ENCODE assay signal across 8 cellular contexts in genomic region chr11:9280655-9281301, GRCh38. TPM values are rescaled to one million over a fixed set of nuclear protein-coding genes. Genes with fewer than 3 reads are reported as not detected.
DNase-seq lines count a peak whose midpoint lies in the region; ATAC-seq, FAIRE-seq and TF ChIP-seq lines count a peak whose summit lies in the region.

No MANE protein-coding gene starts in this region.

- H3K36me3 Mint-ChIP-seq in CD8-positive, alpha-beta memory T cell: peaks cover 0 to 28% (median 1%) of the 10 kb centered on the region in 3 donors

- no peaks in the 10 kb centered on the region for H3K27me3 Mint-ChIP-seq in CD8-positive, alpha-beta memory T cell

- no TSS peak for BruUV-seq in K562 (replicated peaks; lab: Mats Ljungman, UMichigan)

- H3K9me3 ChIP-seq in CD8-positive, alpha-beta memory T cell (ENCODE audit: low read length): no peaks in the 10 kb centered on the region
- no peaks in the 10 kb centered on the region for H3K9me3 ChIP-seq in K562 (replicated peaks; ENCODE audit: control insufficient read depth, insufficient read depth, low read depth, low read length)
- H3K9me3 ChIP-seq in smooth muscle cell (replicated peaks; ENCODE audit: low read depth): no peaks in the 10 kb centered on the region
- H3K9me3 ChIP-seq in gastroesophageal sphincter: no peaks in the 10 kb centered on the region

- peaks cover 10% of the 10 kb centered on the region for H3F3A ChIP-seq in smooth muscle cell (ENCODE audit: low read depth)

- POLR2A ChIA-PET in CD8-positive, alpha-beta memory T cell (lab: Charles Lee): interaction anchor here (0.5 to 1.5 kb wide), 8 partner anchors 16 to 180 kb away, joined by 3 to 8 read pairs (median 3); partner anchors contain the start of genes DENND5A, TMEM41B and ZNF143
- POLR2A ChIA-PET in K562 (lab: Yijun Ruan, JAX): interaction anchor here (1.0 to 1.8 kb wide), 7 partner anchors 12 to 180 kb away, joined by 3 to 6 read pairs (median 4); partner anchors contain the start of genes DENND5A, IPO7 and ZNF143

- TF ChIP-seq EP300 in K562 (IDR thresholded peaks at IDR 0.05; ENCODE audit: low read length) (no peak), gastroesophageal sphincter (IDR thresholded peaks at IDR 0.05) (no peak)

- H3K27me3 ChIP-seq in CD8-positive, alpha-beta memory T cell (ENCODE audit: insufficient read depth, low read length, poor library complexity, severe bottlenecking): no peaks in the 10 kb centered on the region
- no peaks in the 10 kb centered on the region for H3K27me3 ChIP-seq in K562 (ENCODE audit: control insufficient read depth in 2 of 2, insufficient read depth in 2 of 2, low read length in 2 of 2)
- no peaks in the 10 kb centered on the region for H3K27me3 ChIP-seq in smooth muscle cell (ENCODE audit: low read depth)
- H3K27me3 ChIP-seq in gastroesophageal sphincter: no peaks in the 10 kb centered on the region

- ATAC-seq in GM19372 (IDR thresholded peaks at IDR 0.05; ENCODE audit: low read depth, unreplicated experiment) (peak; percentile 86), HG03558 (IDR thresholded peaks at IDR 0.05; ENCODE audit: extremely low read depth, unreplicated experiment) (peak; percentile 56), K562 (peak; percentile 62), gastroesophageal sphincter (no peak)

- WGBS in K562 (ENCODE audit: insufficient coverage, low coverage, missing lambda C conversion rate): 39% methylated on average over 4 of the region's 4 CpGs
- WGBS in smooth muscle cell (ENCODE audit: low lambda C conversion rate): 56% methylated on average over 4 of the region's 4 CpGs
- 47 to 68% methylated on average over 3 to 4 of the region's 4 CpGs for WGBS in gastroesophageal sphincter (ENCODE audit: low coverage in 1 of 2), 2 donors

- peak in 4 of 5 donors; percentile 24 to 75 (median 62) for DNase-seq in CD8-positive, alpha-beta memory T cell
- DNase-seq in SW480 (ENCODE audit: low spot score): peak; percentile 34
- DNase-seq in K562 (ENCODE audit: extremely low read depth in 1 of 4, low spot score in 3 of 4): peak in 1 of 4 experiments; percentile 52
- no peak for DNase-seq in smooth muscle cell (lab: John Stamatoyannopoulos, UW; ENCODE audit: unreplicated experiment)
- DNase-seq in hippocampal formation (lab: John Stamatoyannopoulos, UW): no peak

- peaks cover 8 to 20% (median 16%) of the 10 kb centered on the region in 3 donors for H3K4me1 Mint-ChIP-seq in CD8-positive, alpha-beta memory T cell

- H3K4me2 ChIP-seq in K562 (ENCODE audit: insufficient read depth, low read length) (no peak overlapping the region), smooth muscle cell (peak overlapping the region; percentile 39)

- intact Hi-C loops in K562 (cut with micrococcal nuclease): no loop called here

- in situ Hi-C loops in K562 (cut with MboI): no loop called here

- no peaks in the 10 kb centered on the region for H3K9me1 ChIP-seq in K562 (ENCODE audit: control insufficient read depth, insufficient read depth, low read length)

- H3K9me3 Mint-ChIP-seq in CD8-positive, alpha-beta memory T cell: no peaks in the 10 kb centered on the region

- CTCF ChIA-PET in CD8-positive, alpha-beta memory T cell (lab: Charles Lee): interaction anchor here (0.5 to 1.3 kb wide), 3 partner anchors 11 to 115 kb away, joined by 3 to 5 read pairs (median 3); no protein-coding TSS in a partner anchor
- CTCF ChIA-PET in K562 (lab: Yijun Ruan, JAX; ENCODE audit: low intra/inter-chr PET ratio): interaction anchor here (0.6 kb wide), 1 partner anchor 8 kb away, joined by 3 read pairs; no protein-coding TSS in a partner anchor

- FAIRE-seq in K562 (lab: Jason Lieb, UNC): peak; percentile 54

- H3K27ac Mint-ChIP-seq in CD8-positive, alpha-beta memory T cell: peak overlapping the region in 5 of 8 donors; percentile 14 to 63 (median 32)

- peaks cover 16% of the 10 kb centered on the region for H3K4me1 ChIP-seq in CD8-positive, alpha-beta memory T cell (ENCODE audit: insufficient read depth, low read length)
- H3K4me1 ChIP-seq in K562 (replicated peaks in 1 of 2; ENCODE audit: control insufficient read depth in 2 of 2, insufficient read depth in 2 of 2, low read length in 2 of 2) (no peaks in the 10 kb centered on the region; a peak in 1 of 5 replicates), smooth muscle cell (ENCODE audit: low read depth) (no peaks in the 10 kb centered on the region), gastroesophageal sphincter (no peaks in the 10 kb centered on the region)

- TF ChIP-seq POLR2A in K562 (conservative IDR thresholded peaks at IDR 0.05): no peak
- TF ChIP-seq POLR2A in gastroesophageal sphincter (IDR thresholded peaks at IDR 0.05): no peak

- H3K79me2 ChIP-seq in K562 (ENCODE audit: control insufficient read depth, insufficient read depth, low read length) (no peaks in the 10 kb centered on the region), smooth muscle cell (ENCODE audit: low read depth) (no peaks in the 10 kb centered on the region)

- H4K20me1 ChIP-seq in K562 (replicated peaks; ENCODE audit: control insufficient read depth, insufficient read depth, low read length) (no peaks in the 10 kb centered on the region), smooth muscle cell (ENCODE audit: low read depth) (peaks cover 20% of the 10 kb centered on the region)

- H3K36me3 ChIP-seq in CD8-positive, alpha-beta memory T cell (ENCODE audit: insufficient read depth, low read length): no peaks in the 10 kb centered on the region
- H3K36me3 ChIP-seq in K562 (ENCODE audit: control insufficient read depth, insufficient read depth, low read length): peaks cover 37% of the 10 kb centered on the region; the same call in 2 of the 3 replicates
- no peaks in the 10 kb centered on the region for H3K36me3 ChIP-seq in smooth muscle cell (ENCODE audit: low read depth)
- H3K36me3 ChIP-seq in gastroesophageal sphincter: peaks cover 0 to 35% of the 10 kb centered on the region in 2 donors

- no peak for TF ChIP-seq RAD21 in K562 (CRISPR knock-in tag; conservative IDR thresholded peaks at IDR 0.05 in 1 of 2, IDR thresholded peaks at IDR 0.05 in 1 of 2)

- no peak for TF ChIP-seq CTCF in K562 (IDR thresholded peaks at IDR 0.05 in 2 of 3, conservative IDR thresholded peaks at IDR 0.05 in 1 of 3; ENCODE audit: insufficient read depth in 2 of 3, low read depth in 1 of 3, low read length in 3 of 3)
- no peak for TF ChIP-seq CTCF in smooth muscle cell (IDR thresholded peaks at IDR 0.05; ENCODE audit: borderline replicate concordance, insufficient read depth, poor library complexity, severe bottlenecking)
- TF ChIP-seq CTCF in gastroesophageal sphincter (IDR thresholded peaks at IDR 0.05): no peak

- H3K27ac ChIP-seq in CD8-positive, alpha-beta memory T cell (ENCODE audit: low read depth, low read length): no peak overlapping the region
- H3K27ac ChIP-seq in K562 (ENCODE audit: extremely low read depth, low read depth, low read length) (no peak overlapping the region), smooth muscle cell (ENCODE audit: low read depth) (peak overlapping the region; percentile 3), gastroesophageal sphincter (no peak overlapping the region)

- peak overlapping the region in 6 of 7 donors; percentile 5 to 79 (median 59) for H3K4me3 Mint-ChIP-seq in CD8-positive, alpha-beta memory T cell

- H3K9ac ChIP-seq in K562 (ENCODE audit: insufficient read depth in 1 of 2, low read depth in 2 of 2, low read length in 2 of 2) (no peak overlapping the region), smooth muscle cell (ENCODE audit: low read depth) (no peak overlapping the region)

- H3K4me3 ChIP-seq in CD8-positive, alpha-beta memory T cell (ENCODE audit: low read length): peak overlapping the region; percentile 9
- H3K4me3 ChIP-seq in K562 (no peak overlapping the region), smooth muscle cell (no peak overlapping the region), gastroesophageal sphincter (no peak overlapping the region)

- H2AFZ ChIP-seq in K562 (ENCODE audit: low read depth, low read length): no peak overlapping the region
- H2AFZ ChIP-seq in smooth muscle cell (ENCODE audit: low read depth): no peak overlapping the region

RNA-seq across cellular contexts. Expression of gene DENND5A, which starts 15.6 kb away (rescaled TPM):
- 10 to 100 TPM; 25.8 to 27.9 TPM for total RNA-seq in CD8-positive, alpha-beta memory T cell
- polyA plus RNA-seq in CD8-positive, alpha-beta memory T cell: 13.1 TPM
- 370 and 438 TPM in 2 replicates for total RNA-seq in K562 (2011; cell fraction: chromatin; rRNA removed; ENCODE audit: low replicate concordance)
- total RNA-seq in K562 (2011; cell fraction: nucleolus; rRNA removed): 176 and 183 TPM in 2 replicates
- total RNA-seq in K562 (2011; cell fraction: nucleoplasm; rRNA removed): 234 and 247 TPM in 2 replicates
- total RNA-seq in K562 (2014; rRNA removed): 34.4 and 40.7 TPM in 2 replicates
- total RNA-seq in K562 (2014; rRNA removed; fragmentation: Illumina TruSeq; extraction: Trizol): 58.3 and 60.4 TPM in 2 replicates
- 58.5 and 60.4 TPM in 2 replicates for total RNA-seq in K562 (2015; rRNA removed; fragmentation: Illumina TruSeq; extraction: Trizol)
- total RNA-seq in K562 (2021): 45.2 and 46.3 TPM in 2 replicates
- 130 and 160 TPM in 2 replicates for polyA plus RNA-seq in K562 (2011; rRNA removed)
- 161 and 174 TPM in 2 replicates for polyA plus RNA-seq in K562 (2011; cell fraction: cytosol; rRNA removed)
- polyA plus RNA-seq in K562 (2011; cell fraction: nucleus; rRNA removed): 234 and 274 TPM in 2 replicates
- polyA plus RNA-seq in K562 (2012): 37.7 and 80.9 TPM in 2 replicates
- 78.4 and 86.4 TPM in 2 replicates for polyA plus RNA-seq in K562 (2014; fragmentation: Illumina TruSeq; extraction: Trizol)
- 10 to 100 TPM; 11.7 to 12.3 TPM for polyA plus RNA-seq in K562 (2014; fragmentation: Nextera tagmentation; extraction: Ambion mirVana)
- 35.3 and 43.2 TPM in 2 replicates for polyA plus RNA-seq in K562 (2014; rRNA removed)
- 285 and 322 TPM in 2 replicates for polyA minus RNA-seq in K562 (2011; rRNA and poly(A)+ RNA removed)
- 90.1 and 96.1 TPM in 2 replicates for polyA minus RNA-seq in K562 (2011; cell fraction: cytosol; rRNA and poly(A)+ RNA removed)
- polyA minus RNA-seq in K562 (2011; cell fraction: nucleus; rRNA and poly(A)+ RNA removed): 122 and 241 TPM in 2 replicates
- 66.1 and 81.7 TPM in 2 replicates for total RNA-seq in smooth muscle cell
- 40.2 and 42.0 TPM in 2 replicates for polyA plus RNA-seq in smooth muscle cell
- 100 to 1,000 TPM in 2 of 4 donors, 10 to 100 TPM in 2; 79.2 to 151 (median 96.2) TPM for total RNA-seq in gastroesophageal sphincter

RNA-seq across cellular contexts. Expression of gene TMEM41B, which starts 33.6 kb away (rescaled TPM):
- total RNA-seq in CD8-positive, alpha-beta memory T cell: 10 to 100 TPM; 21.1 to 24.9 TPM
- polyA plus RNA-seq in CD8-positive, alpha-beta memory T cell: 11.3 TPM
- total RNA-seq in K562 (2011; cell fraction: chromatin; rRNA removed; ENCODE audit: low replicate concordance): 126 and 247 TPM in 2 replicates
- total RNA-seq in K562 (2011; cell fraction: nucleolus; rRNA removed): 91.1 and 96.4 TPM in 2 replicates
- 150 and 203 TPM in 2 replicates for total RNA-seq in K562 (2011; cell fraction: nucleoplasm; rRNA removed)
- total RNA-seq in K562 (2014; rRNA removed) (58.5 and 65.8 TPM in 2 replicates), K562 (2014; rRNA removed; fragmentation: Illumina TruSeq; extraction: Trizol) (51.5 and 58.8 TPM in 2 replicates), K562 (2015; rRNA removed; fragmentation: Illumina TruSeq; extraction: Trizol) (34.5 and 37.0 TPM in 2 replicates), K562 (2021) (44.3 and 48.7 TPM in 2 replicates), smooth muscle cell (57.3 and 95.4 TPM in 2 replicates), gastroesophageal sphincter (10 to 100 TPM; 14.4 to 23.5 (median 16.9) TPM)
- polyA plus RNA-seq in K562 (2011; rRNA removed) (79.6 and 89.6 TPM in 2 replicates), K562 (2014; fragmentation: Illumina TruSeq; extraction: Trizol) (28.1 and 28.8 TPM in 2 replicates), K562 (2014; fragmentation: Nextera tagmentation; extraction: Ambion mirVana) (10 to 100 TPM; 17.1 to 24.7 TPM), K562 (2014; rRNA removed) (58.7 and 75.6 TPM in 2 replicates), smooth muscle cell (33.6 and 34.8 TPM in 2 replicates)
- polyA plus RNA-seq in K562 (2011; cell fraction: cytosol; rRNA removed): 25.0 and 45.7 TPM in 2 replicates
- 60.6 and 87.8 TPM in 2 replicates for polyA plus RNA-seq in K562 (2011; cell fraction: nucleus; rRNA removed)
- 28.0 and 30.7 TPM in 2 replicates for polyA plus RNA-seq in K562 (2012)
- polyA minus RNA-seq in K562 (2011; rRNA and poly(A)+ RNA removed): 48.1 and 48.6 TPM in 2 replicates
- polyA minus RNA-seq in K562 (2011; cell fraction: cytosol; rRNA and poly(A)+ RNA removed): 23.0 and 24.4 TPM in 2 replicates
- 34.3 and 57.6 TPM in 2 replicates for polyA minus RNA-seq in K562 (2011; cell fraction: nucleus; rRNA and poly(A)+ RNA removed)

Comparison
In these comparisons a context has a peak if more than half of its experiments do, and no peak if none do; other contexts are left out.
1. DNase-seq: peak in CD8-positive, alpha-beta memory T cell (4 of 5) and SW480 (single experiment); none in smooth muscle cell (single experiment) and hippocampal formation (0 of 2).